In the genomic region with DNA sequence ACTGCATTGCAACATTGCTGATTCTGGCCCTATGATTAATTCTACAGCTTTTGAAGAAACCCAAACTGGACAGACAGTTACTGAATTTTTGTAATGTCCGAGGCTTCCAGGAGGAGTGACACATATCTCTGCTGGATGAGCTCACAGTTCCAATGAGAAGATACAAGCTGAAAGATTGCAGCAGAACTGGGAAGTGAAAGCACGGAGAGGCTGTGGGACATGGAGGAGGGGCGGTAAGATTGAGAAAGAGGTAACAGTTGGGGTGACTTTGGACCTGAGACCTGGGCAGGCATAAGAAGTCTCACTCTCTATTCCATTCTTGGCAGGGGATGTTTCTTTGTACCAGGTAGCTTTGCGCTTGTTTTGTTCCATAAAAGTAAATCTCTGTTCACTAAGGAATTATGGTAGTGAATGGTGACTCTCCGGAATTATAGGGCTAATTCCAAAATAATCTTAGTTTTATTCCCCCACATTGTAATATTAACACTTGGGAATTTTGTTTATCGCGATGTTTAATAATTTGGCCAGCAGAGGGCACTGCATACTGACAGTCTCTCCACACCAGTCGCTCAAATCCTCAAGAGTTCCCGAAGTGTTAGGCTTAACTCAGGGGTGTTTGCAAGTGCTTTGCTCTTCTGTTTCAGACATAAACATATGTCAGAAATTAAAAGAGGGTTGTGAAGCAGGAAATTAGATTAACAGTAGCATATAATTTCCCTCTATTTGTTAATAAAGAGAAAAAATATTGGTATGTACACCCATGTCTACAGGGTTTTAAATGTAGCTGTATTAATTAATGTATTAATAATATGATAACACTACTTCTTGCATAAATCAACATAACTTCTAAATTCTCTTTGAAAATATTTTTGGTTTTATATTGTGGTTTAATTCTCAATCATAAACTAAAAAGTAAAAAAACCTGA, we compare ENCODE assay signal across 8 cellular contexts.
DNase-seq lines count a peak whose midpoint lies in the region; ATAC-seq and TF ChIP-seq lines count a peak whose summit lies in the region.

No MANE protein-coding gene starts in this region.

- H3K79me2 ChIP-seq in mesendoderm (ENCODE audit: control insufficient read depth, insufficient read depth, low read length), result no peaks in the 10 kb centered on the region

- H3K18ac ChIP-seq in mesendoderm (ENCODE audit: low read length), result no peak overlapping the region

- H3K4me1 ChIP-seq in HAP-1 (no peaks in the 10 kb centered on the region), mesendoderm (ENCODE audit: control insufficient read depth, low read depth, low read length) (no peaks in the 10 kb centered on the region), upper lobe of left lung (peaks cover 0 to 6% (median 3%) of the 10 kb centered on the region in 4 donors)

- H2BK120ac ChIP-seq in mesendoderm (ENCODE audit: low read depth, low read length), result no peak overlapping the region

- H3K4me3 ChIP-seq in HAP-1 (no peak overlapping the region), mesendoderm (ENCODE audit: low read length) (no peak overlapping the region), upper lobe of left lung (no peak overlapping the region)

- TF ChIP-seq POLR2A in upper lobe of left lung (IDR thresholded peaks at IDR 0.05), result no peak

- peak in 5 of 6 experiments; percentile 37 to 56 (median 53) for TF ChIP-seq CTCF in upper lobe of left lung (IDR thresholded peaks at IDR 0.05)

- H2BK5ac ChIP-seq in mesendoderm (ENCODE audit: low read length), result no peak overlapping the region

- H3K9me3 ChIP-seq in HAP-1 (no peaks in the 10 kb centered on the region), upper lobe of left lung (no peaks in the 10 kb centered on the region)

- H3K23ac ChIP-seq in mesendoderm (ENCODE audit: low read length), result no peak overlapping the region

- H3K36me3 ChIP-seq in HAP-1 (replicated peaks) (no peaks in the 10 kb centered on the region), mesendoderm (ENCODE audit: control insufficient read depth, insufficient read depth, low read length) (no peaks in the 10 kb centered on the region), upper lobe of left lung (no peaks in the 10 kb centered on the region)

- H4K5ac ChIP-seq in mesendoderm (ENCODE audit: low read length), result no peak overlapping the region

- DNase-seq in activated T-cell treated with anti-CD3 and anti-CD28 coated beads for 1 hour (ENCODE audit: low read depth) (peak; percentile 13), HAP-1 (ENCODE audit: low spot score in 2 of 2) (peak; percentile 39 to 61), NCI-H1436 (lab: John Stamatoyannopoulos, UW) (peak; percentile 49), SW480 (ENCODE audit: low spot score) (peak; percentile 32), mesendoderm (peak; percentile 67), upper lobe of left lung (no peak)
- DNase-seq in activated T-cell treated with anti-CD3 and anti-CD28 coated beads, Interleukin-2, amount 50 U/mL, for 1 hour, result no peak
- DNase-seq in effector CD8-positive, alpha-beta T cell (lab: John Stamatoyannopoulos, UW), result peak; percentile 1

- TF ChIP-seq EP300 in upper lobe of left lung (IDR thresholded peaks at IDR 0.05), result peak in 1 of 4 donors; percentile 10

- H2BK15ac ChIP-seq in mesendoderm (replicated peaks; ENCODE audit: low read depth), result no peak overlapping the region

- H3K9ac ChIP-seq in mesendoderm (ENCODE audit: low read length), result no peak overlapping the region

- H3K27ac ChIP-seq in mesendoderm (ENCODE audit: low read depth, low read length), result no peak overlapping the region
- H3K27ac ChIP-seq in upper lobe of left lung, result peak overlapping the region in 1 of 4 donors; percentile 23

- no peak overlapping the region for H3K4me2 ChIP-seq in mesendoderm (ENCODE audit: low read length)

- no peak overlapping the region for H3K56ac ChIP-seq in mesendoderm (ENCODE audit: low read length)

- H4K8ac ChIP-seq in mesendoderm (ENCODE audit: low read depth, low read length), result no peak overlapping the region

- peak; percentile 65 to 89 for ATAC-seq in upper lobe of left lung (ENCODE audit: low FRiP score in 2 of 2)

- no peak overlapping the region for H2AK5ac ChIP-seq in mesendoderm (ENCODE audit: low read length)

- no CpG with 5 or more reads among the region's 9 CpGs for WGBS in mesendoderm (ENCODE audit: extremely low coverage, insufficient coverage, low lambda C conversion rate)
- WGBS in upper lobe of left lung, 2 donors, result 11 to 16% methylated on average over 9 of the region's 9 CpGs

- in situ Hi-C loops in HAP-1 (cut with MboI; ENCODE audit: low sequenced_read_pairs), result no loop called here

- no peak overlapping the region for H3K4ac ChIP-seq in mesendoderm (ENCODE audit: low read depth, low read length)

- H3K79me1 ChIP-seq in mesendoderm (ENCODE audit: low read length), result no peaks in the 10 kb centered on the region

- H3K27me3 ChIP-seq in HAP-1 (ENCODE audit: low read depth) (no peaks in the 10 kb centered on the region; the same call in 1 of the 2 replicates), mesendoderm (ENCODE audit: insufficient read depth, low read length, poor library complexity) (no peaks in the 10 kb centered on the region), upper lobe of left lung (no peaks in the 10 kb centered on the region)

Comparison
In these comparisons a context has a peak if more than half of its experiments do, and no peak if none do; other contexts are left out.
1. DNase-seq: peak in activated T-cell treated with anti-CD3 and anti-CD28 coated beads for 1 hour (single experiment), HAP-1 (2 of 2), NCI-H1436 (single experiment), SW480 (single experiment), effector CD8-positive, alpha-beta T cell (single experiment) and mesendoderm (single experiment); none in activated T-cell treated with anti-CD3 and anti-CD28 coated beads, Interleukin-2, amount 50 U/mL, for 1 hour (single experiment) and upper lobe of left lung (0 of 2).